ENCODE assay signal across 8 cellular contexts in the genomic region with DNA sequence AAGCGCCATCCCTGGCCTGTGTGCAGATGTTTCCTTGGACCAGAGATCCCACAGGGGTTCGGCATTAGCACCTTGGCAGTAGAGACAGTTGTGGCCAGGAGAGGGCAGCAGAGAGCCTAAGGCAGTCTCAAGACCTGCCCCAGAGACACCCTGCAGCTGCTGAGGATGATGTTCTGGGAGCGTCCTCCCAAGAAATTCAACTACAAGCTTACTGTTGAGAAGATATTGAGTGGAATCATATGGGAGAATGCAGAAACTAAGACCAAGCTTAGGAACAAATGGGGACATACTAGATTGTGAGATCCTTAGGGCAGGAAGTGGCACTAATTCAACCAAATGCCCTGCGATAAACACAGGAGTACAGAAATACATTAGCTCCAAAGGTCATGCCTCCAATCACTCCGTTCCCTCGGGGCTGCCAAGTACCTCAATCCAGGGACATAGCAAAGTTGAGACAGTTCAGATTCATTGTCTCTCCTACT. TPM values are rescaled to one million over a fixed set of nuclear protein-coding genes. Genes with fewer than 3 reads are reported as not detected.
DNase-seq lines count a peak whose midpoint lies in the region; ATAC-seq and FAIRE-seq lines count a peak whose summit lies in the region.

No MANE protein-coding gene starts in this region.

- peak; percentile 98 for FAIRE-seq in GM19239 (lab: Jason Lieb, UNC)

- no peaks in the 10 kb centered on the region for H3K9me3 ChIP-seq in BLaER1 treated with 17β-estradiol and CSF1 and Interleukin-3, amounts not matched to agents 10 nM and 100 nM (replicated peaks in 1 of 11)
- H3K9me3 ChIP-seq in duodenal mucosa (ENCODE audit: control insufficient read depth in 1 of 2, low read length in 2 of 2): no peaks in the 10 kb centered on the region

- H3K27me3 ChIP-seq in BLaER1 treated with 17β-estradiol and CSF1 and Interleukin-3, amounts not matched to agents 10 nM and 100 nM: no peaks in the 10 kb centered on the region
- no peaks in the 10 kb centered on the region for H3K27me3 ChIP-seq in duodenal mucosa (ENCODE audit: control insufficient read depth in 1 of 2, insufficient read depth in 2 of 2, low read length in 2 of 2)

- H3K9ac ChIP-seq in BLaER1 treated with 17β-estradiol and CSF1 and Interleukin-3, amounts not matched to agents 10 nM and 100 nM: no peak overlapping the region
- H3K9ac ChIP-seq in duodenal mucosa (ENCODE audit: low read depth in 1 of 2, low read length in 2 of 2): no peak overlapping the region

- peak overlapping the region in 1 of 11 experiments; percentile 10; a peak in 1 of 22 replicates for H3K27ac ChIP-seq in BLaER1 treated with 17β-estradiol and CSF1 and Interleukin-3, amounts not matched to agents 10 nM and 100 nM
- no peak overlapping the region for H3K27ac ChIP-seq in duodenal mucosa (ENCODE audit: low read depth, low read length)

- H3K4me1 ChIP-seq in BLaER1 treated with 17β-estradiol and CSF1 and Interleukin-3, amounts not matched to agents 10 nM and 100 nM: peaks cover 9 to 18% (median 15%) of the 10 kb centered on the region in 10 experiments
- H3K4me1 ChIP-seq in duodenal mucosa (ENCODE audit: control insufficient read depth in 1 of 2, insufficient read depth in 2 of 2, low read length in 2 of 2): peaks cover 18 to 30% of the 10 kb centered on the region in 2 donors

- DNase-seq in GM19239 (ENCODE audit: insufficient read length, low spot score): peak; percentile 56
- peak; percentile 77 for DNase-seq in NCI-H748 (lab: John Stamatoyannopoulos, UW; ENCODE audit: unreplicated experiment)
- DNase-seq in activated CD4-positive, alpha-beta T cell treated with anti-CD3 and anti-CD28 coated beads, Interleukin-2, amount 50 U/mL, for 48 hours: peak; percentile 94 to 96
- peak; percentile 57 to 72 for DNase-seq in lung microvascular endothelial cell (ENCODE audit: low read depth in 2 of 2)
- DNase-seq in stimulated activated CD8-positive, alpha-beta memory T cell treated with anti-CD3 and anti-CD28 coated beads, Interleukin-15, amount 100 ng/mL, for 4 hours (ENCODE audit: low read depth in 2 of 2): peak; percentile 58 to 72

- no peak overlapping the region for H3K4me3 ChIP-seq in BLaER1 treated with 17β-estradiol and CSF1 and Interleukin-3, amounts not matched to agents 10 nM and 100 nM
- peak overlapping the region; percentile 6 to 43 for H3K4me3 ChIP-seq in duodenal mucosa (ENCODE audit: low read depth in 1 of 2, low read length in 2 of 2)

- peaks cover 0 to 16% (median 0%) of the 10 kb centered on the region in 11 experiments; a peak in 2 of 22 replicates for H3K36me3 ChIP-seq in BLaER1 treated with 17β-estradiol and CSF1 and Interleukin-3, amounts not matched to agents 10 nM and 100 nM
- no peaks in the 10 kb centered on the region for H3K36me3 ChIP-seq in duodenal mucosa (ENCODE audit: control insufficient read depth in 1 of 2, insufficient read depth in 2 of 2, low read length in 2 of 2)

- peak overlapping the region; percentile 38 to 71 (median 59) for H3K4me2 ChIP-seq in BLaER1 treated with 17β-estradiol and CSF1 and Interleukin-3, amounts not matched to agents 10 nM and 100 nM

- peak; percentile 99 for ATAC-seq in HG03342 (IDR thresholded peaks at IDR 0.05; ENCODE audit: unreplicated experiment)

- H4K20me1 ChIP-seq in BLaER1 treated with 17β-estradiol and CSF1 and Interleukin-3, amounts not matched to agents 10 nM and 100 nM: no peaks in the 10 kb centered on the region

RNA-seq across cellular contexts. Expression of a gene that starts 2.0 kb away (rescaled TPM):
- not detected in 2 replicates for total RNA-seq in lung microvascular endothelial cell

Comparison
In these comparisons a context has a peak if more than half of its experiments do, and no peak if none do; other contexts are left out.
1. H3K4me3 ChIP-seq: peak in duodenal mucosa (2 of 2); none in BLaER1 treated with 17β-estradiol and CSF1 and Interleukin-3, amounts not matched to agents 10 nM and 100 nM (0 of 10).
2. Peak in every context shown above with its lines, with median percentiles within 50 percentile points of each other: DNase-seq.